8 cellular contexts compared by ENCODE assay signal in genomic region chr6:34697544-34697836, GRCh38. TPM values are rescaled to one million over a fixed set of nuclear protein-coding genes. Genes with fewer than 3 reads are reported as not detected.
DNase-seq lines count a peak whose midpoint lies in the region; ATAC-seq and TF ChIP-seq lines count a peak whose summit lies in the region.

No MANE protein-coding gene starts in this region.

- H3K27me3 ChIP-seq in Caco-2 (replicated peaks; ENCODE audit: control insufficient read depth, insufficient read depth, low read length) (no peaks in the 10 kb centered on the region), ectodermal cell (ENCODE audit: control insufficient read depth, insufficient read depth, low read length, poor library complexity, severe bottlenecking) (no peaks in the 10 kb centered on the region), osteoblast (ENCODE audit: insufficient read depth, low read length) (no peaks in the 10 kb centered on the region)

- CTCF ChIA-PET in Caco-2 (lab: Charles Lee): no interaction called here

- POLR2A ChIA-PET in Caco-2 (lab: Charles Lee): no interaction called here

- peak overlapping the region; percentile 78 for H3K4me3 Mint-ChIP-seq in Caco-2 (ENCODE audit: unreplicated experiment)

- no peak for TF ChIP-seq CTCF in Caco-2 (IDR thresholded peaks at IDR 0.05; ENCODE audit: insufficient read depth in 1 of 2, low read depth in 1 of 2, low read length in 1 of 2, severe bottlenecking in 1 of 2, unreplicated experiment in 1 of 2)
- TF ChIP-seq CTCF in NB4 (IDR thresholded peaks at IDR 0.05; ENCODE audit: low read depth, low read length): no peak
- TF ChIP-seq CTCF in osteoblast (IDR thresholded peaks at IDR 0.05; ENCODE audit: extremely low read depth, low read depth, low read length): no peak

- H3K79me2 ChIP-seq in osteoblast (ENCODE audit: insufficient read depth, low read length): peaks cover 43% of the 10 kb centered on the region

- H3K27ac Mint-ChIP-seq in Caco-2 (ENCODE audit: unreplicated experiment): peak overlapping the region; percentile 77

- H3K36me3 Mint-ChIP-seq in Caco-2 (ENCODE audit: insufficient read depth, unreplicated experiment): peaks cover 6% of the 10 kb centered on the region

- 94% methylated on average over 5 of the region's 5 CpGs for WGBS in ectodermal cell, 2 experiments

- H3K9me3 ChIP-seq in Caco-2 (no peaks in the 10 kb centered on the region), ectodermal cell (ENCODE audit: control insufficient read depth, low read length) (no peaks in the 10 kb centered on the region), osteoblast (ENCODE audit: low read depth, low read length) (no peaks in the 10 kb centered on the region)

- H3K4me2 ChIP-seq in osteoblast (ENCODE audit: insufficient read depth, low read length): peak overlapping the region; percentile 98

- H3K9me3 Mint-ChIP-seq in Caco-2 (ENCODE audit: unreplicated experiment): no peaks in the 10 kb centered on the region

- H4K20me1 ChIP-seq in osteoblast (ENCODE audit: insufficient read depth, low read length): peaks cover 30% of the 10 kb centered on the region

- TF ChIP-seq POLR2A in NB4 (IDR thresholded peaks at IDR 0.05; ENCODE audit: extremely low read depth, insufficient read length): no peak

- no peak overlapping the region for H3K27ac ChIP-seq in ectodermal cell (ENCODE audit: insufficient read depth, low read depth, low read length, poor library complexity, severe bottlenecking)
- H3K27ac ChIP-seq in osteoblast (ENCODE audit: low read depth, low read length): no peak overlapping the region

- ATAC-seq in GM21390 (IDR thresholded peaks at IDR 0.05; ENCODE audit: unreplicated experiment) (no peak), HG02970 (IDR thresholded peaks at IDR 0.05; ENCODE audit: low FRiP score, unreplicated experiment) (no peak), GM18520 (IDR thresholded peaks at IDR 0.05; ENCODE audit: unreplicated experiment) (no peak)

- H3K4me1 ChIP-seq in Caco-2: peaks cover 11% of the 10 kb centered on the region
- H3K4me1 ChIP-seq in ectodermal cell (ENCODE audit: control insufficient read depth, insufficient read depth, low read length): peaks cover 7% of the 10 kb centered on the region
- H3K4me1 ChIP-seq in osteoblast (ENCODE audit: insufficient read depth, low read length): peaks cover 14% of the 10 kb centered on the region

- H2AFZ ChIP-seq in osteoblast (ENCODE audit: low read length): peak overlapping the region; percentile 100

- peaks cover 29% of the 10 kb centered on the region for H3K4me1 Mint-ChIP-seq in Caco-2 (ENCODE audit: low read depth, unreplicated experiment)

- no peak for DNase-seq in Caco-2
- peak; percentile 36 for DNase-seq in NB4 (ENCODE audit: low read depth)
- no peak for DNase-seq in osteoblast (ENCODE audit: insufficient read length, low spot score, missing footprints)
- no peak for DNase-seq in NCI-H2227 (lab: John Stamatoyannopoulos, UW; ENCODE audit: unreplicated experiment)

- intact Hi-C loops in Caco-2 (cut with micrococcal nuclease; ENCODE audit: unreplicated experiment): loop anchor here (2.0 kb wide), 2 partner anchors 27 to 47 kb away; no protein-coding TSS in a partner anchor

- H3K36me3 ChIP-seq in Caco-2 (ENCODE audit: control insufficient read depth, insufficient read depth, low read length) (no peaks in the 10 kb centered on the region), ectodermal cell (ENCODE audit: control insufficient read depth, insufficient read depth, low read length) (no peaks in the 10 kb centered on the region), osteoblast (ENCODE audit: insufficient read depth, low read length) (no peaks in the 10 kb centered on the region)

- no TSS peak for BruUV-seq in Caco-2 (replicated peaks; lab: Mats Ljungman, UMichigan)

- H3K27me3 Mint-ChIP-seq in Caco-2 (ENCODE audit: insufficient read depth, unreplicated experiment): no peaks in the 10 kb centered on the region

- H3K4me3 ChIP-seq in Caco-2 (ENCODE audit: low read depth, low read length) (peak overlapping the region; percentile 74), NB4 (ENCODE audit: low read depth, low read length) (peak overlapping the region; percentile 93), ectodermal cell (ENCODE audit: insufficient read depth, low read depth, low read length) (peak overlapping the region; percentile 100), osteoblast (ENCODE audit: insufficient read depth, low read length) (peak overlapping the region; percentile 79)

RNA-seq across cellular contexts. Expression of gene ILRUN, which starts 0.9 kb away (rescaled TPM):
- total RNA-seq in Caco-2 (2022) (92.1 and 95.9 TPM in 2 replicates), osteoblast (38.0 and 38.3 TPM in 2 replicates)
- polyA plus RNA-seq in ectodermal cell (2013, experiment 1 of 4): 57.1 TPM
- polyA plus RNA-seq in ectodermal cell (2013, experiment 2 of 4): 58.7 TPM
- polyA plus RNA-seq in ectodermal cell (2013, experiment 3 of 4): 37.2 TPM
- 40.7 TPM for polyA plus RNA-seq in ectodermal cell (2013, experiment 4 of 4)

RNA-seq across cellular contexts. Expression of gene SNRPC, which starts 59.8 kb away (rescaled TPM):
- total RNA-seq in Caco-2 (2022): 168 and 189 TPM in 2 replicates
- 244 TPM for polyA plus RNA-seq in ectodermal cell (2013, experiment 1 of 4)
- 231 TPM for polyA plus RNA-seq in ectodermal cell (2013, experiment 2 of 4)
- polyA plus RNA-seq in ectodermal cell (2013, experiment 3 of 4): 234 TPM
- polyA plus RNA-seq in ectodermal cell (2013, experiment 4 of 4): 248 TPM
- total RNA-seq in osteoblast: 50.7 and 56.5 TPM in 2 replicates
